33 cellular contexts compared by ENCODE assay signal in genomic region chr9:133315997-133316396, GRCh38.
"Had no signal": no experiment of that assay in that cellular context is flagged by ENCODE, and none has a peak within 500 bp of the region (broad histone marks: within the 10 kb centered on the region; RNA-seq: fewer than 3 reads in every experiment).

No MANE protein-coding gene starts in this region.

- H3K27ac ChIP-seq: adrenal gland, ascending aorta, body of pancreas, brain microvascular endothelial cell, breast epithelium, cardiac muscle cell had no signal

- DNase-seq: activated effector memory CD4-positive, alpha-beta T cell treated with anti-CD3 and anti-CD28 coated beads, Interleukin-2, amount 50 U/mL, for 16 hours; activated effector memory CD4-positive, alpha-beta T cell treated with Interleukin-2 at 50 U/mL for 16 hours; activated gamma-delta T cell; activated gamma-delta T cell treated with Interleukin-2 at 50 U/mL for 16 hours; activated naive CD4-positive, alpha-beta T cell; activated naive CD4-positive, alpha-beta T cell treated with anti-CD3 and anti-CD28 coated beads for 36 hours; activated naive CD4-positive, alpha-beta T cell treated with anti-CD3 and anti-CD28 coated beads, Interleukin-2, amount 10 ng/mL, durations not matched to agents 7 days and 5 days; activated naive CD4-positive, alpha-beta T cell treated with anti-CD3 and anti-CD28 coated beads, Interleukin-2, amount 50 U/mL, for 16 hours; activated naive CD4-positive, alpha-beta T cell treated with Interleukin-2 at 50 U/mL for 16 hours; activated naive CD8-positive, alpha-beta T cell treated with anti-CD3 and anti-CD28 coated beads for 36 hours; activated naive CD8-positive, alpha-beta T cell treated with anti-CD3 and anti-CD28 coated beads, Interleukin-2, amount 10 ng/mL, durations not matched to agents 7 days and 5 days; activated naive CD8-positive, alpha-beta T cell treated with anti-CD3 and anti-CD28 coated beads, Interleukin-2, amount 50 U/mL, for 24 hours; activated T-cell treated with anti-CD3 and anti-CD28 coated beads, Interleukin-2, amount 50 U/mL, for 1 hour; activated T-cell treated with anti-CD3 and anti-CD28 coated beads, Interleukin-2, amount 50 U/mL, for 24 hours; activated T-cell treated with anti-CD3 and anti-CD28 coated beads, Interleukin-2, amount 50 U/mL, for 4 hours; activated T-cell treated with anti-CD3 and anti-CD28 coated beads, Interleukin-2, amount 50 U/mL, for 48 hours; activated T-cell treated with anti-CD3 and anti-CD28 coated beads, Interleukin-2, amount 50 U/mL, for 72 hours; amniotic stem cell; amygdala; anterior cingulate cortex; aorta; body of pancreas; brain microvascular endothelial cell; caudate nucleus; central memory CD4-positive, alpha-beta T cell; cerebellar nuclear complex had no signal

- H3K4me3 ChIP-seq: adrenal gland, ascending aorta, body of pancreas, breast epithelium, cardiac muscle cell had no signal

- H3K9me3 ChIP-seq: adrenal gland, ascending aorta, body of pancreas, breast epithelium had no signal

- H3K27me3 ChIP-seq: adrenal gland, ascending aorta, body of pancreas, brain microvascular endothelial cell, breast epithelium, cardiac muscle cell had no signal

- ATAC-seq: activated naive CD4-positive, alpha-beta T cell treated with anti-CD3 and anti-CD28 coated beads, Interleukin-2, amount 50 U/mL, for 72 hours; activated naive CD8-positive, alpha-beta T cell treated with anti-CD3 and anti-CD28 coated beads, Interleukin-2, amount 50 U/mL, for 24 hours; activated T-cell treated with anti-CD3 and anti-CD28 coated beads, Interleukin-2, amount 50 U/mL, for 4 hours; activated T-cell treated with anti-CD3 and anti-CD28 coated beads, Interleukin-2, amount 50 U/mL, for 72 hours; activated T-helper 17 cell treated with anti-CD3 and anti-CD28 coated beads, Interleukin-2, amount 50 U/mL, for 72 hours; body of pancreas had no signal

- H3K4me1 ChIP-seq: adrenal gland, ascending aorta, body of pancreas, breast epithelium had no signal

- FAIRE-seq: bronchial epithelial cell had no signal

- H3K36me3 ChIP-seq: adrenal gland, ascending aorta, brain microvascular endothelial cell, breast epithelium, cardiac muscle cell had no signal
